Comparison of ENCODE assay signal across 13 cellular contexts in the genomic region with DNA sequence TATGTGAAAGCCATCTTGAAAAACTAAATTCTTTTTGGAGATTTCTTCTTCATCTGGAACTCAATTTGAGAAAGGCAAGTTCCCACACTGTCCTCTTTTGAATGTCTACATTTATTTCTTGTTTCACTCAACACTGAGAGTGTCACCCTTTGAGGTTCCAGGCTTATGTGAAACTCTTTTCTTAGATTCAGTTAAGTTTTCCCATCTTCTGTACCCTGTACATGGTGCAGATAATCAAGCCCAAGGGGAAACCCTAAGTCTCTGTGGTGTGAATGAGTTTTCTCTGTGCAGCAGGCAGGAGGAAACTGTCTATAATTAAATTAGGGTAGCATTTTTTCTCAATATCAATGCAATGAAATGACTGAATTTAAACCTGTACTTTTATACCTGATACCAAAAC.
DNase-seq lines count a peak whose midpoint lies in the region; ATAC-seq lines count a peak whose summit lies in the region.
"Had no signal": no experiment of that assay in that cellular context is flagged by ENCODE, and none has a peak within 500 bp of the region (broad histone marks: within the 10 kb centered on the region; RNA-seq: fewer than 3 reads in every experiment).

No MANE protein-coding gene starts in this region.

- no peak overlapping the region for H3K4me3 Mint-ChIP-seq in stimulated activated naive CD8-positive, alpha-beta T cell treated with anti-CD3 and anti-CD28 coated beads, Interleukin-15, amount 100 ng/mL, for 72 hours
- H3K4me3 Mint-ChIP-seq in stimulated activated naive B cell treated with anti-CD40 and anti-IgM and Interleukin-4, amounts not matched to agents 10 μg/mL and 1 μg/mL and 100 μg/mL, for 72 hours, result no peak overlapping the region
- H3K4me3 Mint-ChIP-seq: activated naive CD4-positive, alpha-beta T cell treated with anti-CD3 and anti-CD28 coated beads, Interleukin-2, amount 50 U/mL, for 24 hours had no signal

- peak; percentile 95 for ATAC-seq in stimulated activated naive CD8-positive, alpha-beta T cell treated with anti-CD3 and anti-CD28 coated beads, Interleukin-15, amount 100 ng/mL, for 72 hours
- no peak for ATAC-seq in stimulated activated naive CD8-positive, alpha-beta T cell treated with anti-CD3 and anti-CD28 coated beads, Interleukin-15, Interleukin-2, amounts not matched to agents 100 U/mL and 50 U/mL, for 24 hours
- ATAC-seq in GM21786 (IDR thresholded peaks at IDR 0.05; ENCODE audit: unreplicated experiment), result peak; percentile 96
- peak; percentile 97 for ATAC-seq in HG03108 (IDR thresholded peaks at IDR 0.05; ENCODE audit: unreplicated experiment)
- ATAC-seq in stimulated activated naive B cell treated with anti-CD40 and anti-IgM and Interleukin-4, amounts not matched to agents 10 μg/mL and 1 μg/mL and 100 μg/mL, for 72 hours (replicated peaks), result peak; percentile 50 to 64

- peaks cover 0 to 5% of the 10 kb centered on the region in 2 donors for H3K9me3 Mint-ChIP-seq in stimulated activated naive CD8-positive, alpha-beta T cell treated with anti-CD3 and anti-CD28 coated beads, Interleukin-15, amount 100 ng/mL, for 72 hours
- H3K9me3 Mint-ChIP-seq in stimulated activated naive B cell treated with anti-CD40 and anti-IgM and Interleukin-4, amounts not matched to agents 10 μg/mL and 1 μg/mL and 100 μg/mL, for 72 hours, result no peaks in the 10 kb centered on the region
- H3K9me3 Mint-ChIP-seq: activated naive CD4-positive, alpha-beta T cell treated with anti-CD3 and anti-CD28 coated beads, Interleukin-2, amount 50 U/mL, for 24 hours had no signal

- H3K36me3 Mint-ChIP-seq in stimulated activated naive B cell treated with anti-CD40 and anti-IgM and Interleukin-4, amounts not matched to agents 10 μg/mL and 1 μg/mL and 100 μg/mL, for 72 hours, result no peaks in the 10 kb centered on the region
- H3K36me3 Mint-ChIP-seq: activated naive CD4-positive, alpha-beta T cell treated with anti-CD3 and anti-CD28 coated beads, Interleukin-2, amount 50 U/mL, for 24 hours had no signal

- peaks cover 44% of the 10 kb centered on the region for H3K27me3 Mint-ChIP-seq in stimulated activated naive CD8-positive, alpha-beta T cell treated with anti-CD3 and anti-CD28 coated beads, Interleukin-15, amount 100 ng/mL, for 72 hours
- H3K27me3 Mint-ChIP-seq in stimulated activated naive B cell treated with anti-CD40 and anti-IgM and Interleukin-4, amounts not matched to agents 10 μg/mL and 1 μg/mL and 100 μg/mL, for 72 hours, result peaks cover 21 to 23% of the 10 kb centered on the region in 2 donors

- no peak overlapping the region for H3K27ac Mint-ChIP-seq in stimulated activated naive CD8-positive, alpha-beta T cell treated with anti-CD3 and anti-CD28 coated beads, Interleukin-15, amount 100 ng/mL, for 72 hours
- H3K27ac Mint-ChIP-seq in stimulated activated naive B cell treated with anti-CD40 and anti-IgM and Interleukin-4, amounts not matched to agents 10 μg/mL and 1 μg/mL and 100 μg/mL, for 72 hours, result no peak overlapping the region
- H3K27ac Mint-ChIP-seq: activated naive CD4-positive, alpha-beta T cell treated with anti-CD3 and anti-CD28 coated beads, Interleukin-2, amount 50 U/mL, for 24 hours had no signal

- no peaks in the 10 kb centered on the region for H3K4me1 Mint-ChIP-seq in stimulated activated naive CD8-positive, alpha-beta T cell treated with anti-CD3 and anti-CD28 coated beads, Interleukin-15, amount 100 ng/mL, for 72 hours
- H3K4me1 Mint-ChIP-seq in stimulated activated naive B cell treated with anti-CD40 and anti-IgM and Interleukin-4, amounts not matched to agents 10 μg/mL and 1 μg/mL and 100 μg/mL, for 72 hours, result no peaks in the 10 kb centered on the region
- H3K4me1 Mint-ChIP-seq: activated naive CD4-positive, alpha-beta T cell treated with anti-CD3 and anti-CD28 coated beads, Interleukin-2, amount 50 U/mL, for 24 hours had no signal

- DNase-seq in stimulated activated naive CD8-positive, alpha-beta T cell treated with anti-CD3 and anti-CD28 coated beads, Interleukin-15, amount 100 ng/mL, for 72 hours, result no peak
- DNase-seq in stimulated activated naive CD8-positive, alpha-beta T cell treated with anti-CD3 and anti-CD28 coated beads, Interleukin-15, Interleukin-2, amounts not matched to agents 100 U/mL and 50 U/mL, for 24 hours, result no peak
- DNase-seq in stimulated activated naive B cell treated with anti-CD40 and anti-IgM and Interleukin-4, amounts not matched to agents 10 μg/mL and 1 μg/mL and 100 μg/mL, for 72 hours, result no peak
- DNase-seq in C1 segment of cervical spinal cord (lab: John Stamatoyannopoulos, UW) (no peak), NCI-H82 (lab: John Stamatoyannopoulos, UW) (no peak), DMS 273 treated with DMSO at 0.1 percent for 48 hours (lab: John Stamatoyannopoulos, UW) (no peak)
- DNase-seq: activated CD8-positive, alpha-beta memory T cell treated with anti-CD3 and anti-CD28 coated beads for 24 hours; Calu3; cerebellar nuclear complex; NCI-H146 had no signal
